15 cellular contexts compared by ENCODE assay signal in the genomic region with DNA sequence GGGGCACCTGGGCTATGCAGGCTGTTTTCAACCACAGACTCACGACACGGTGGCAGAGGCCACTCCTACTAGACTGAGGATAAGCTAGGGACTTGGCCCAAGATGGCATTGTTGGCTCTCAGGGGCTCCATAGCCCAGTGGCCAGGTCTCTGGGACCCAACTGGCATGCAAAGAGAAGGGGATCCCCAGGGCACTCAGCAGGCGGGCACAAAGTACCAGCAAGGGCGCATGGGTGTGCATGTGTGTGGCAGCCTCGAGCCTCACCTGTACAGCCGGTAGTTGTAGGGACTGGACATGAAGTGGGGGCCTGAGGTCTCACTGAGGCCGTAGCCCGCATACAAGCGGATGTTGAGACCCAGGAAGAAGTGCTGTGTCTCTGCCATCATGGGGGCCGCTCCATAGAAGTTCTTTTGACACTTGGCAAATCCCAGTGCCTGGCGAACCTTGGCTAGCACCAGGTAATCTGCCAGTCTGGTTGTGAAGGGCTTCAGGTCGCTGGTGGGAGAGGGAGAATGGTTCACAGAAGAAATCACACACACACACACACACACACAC. TPM values are rescaled to one million over a fixed set of nuclear protein-coding genes. Genes with fewer than 3 reads are reported as not detected.
DNase-seq lines count a peak whose midpoint lies in the region; ATAC-seq and TF ChIP-seq lines count a peak whose summit lies in the region.
"Had no signal": no experiment of that assay in that cellular context is flagged by ENCODE, and none has a peak within 500 bp of the region (broad histone marks: within the 10 kb centered on the region; RNA-seq: fewer than 3 reads in every experiment).

No MANE protein-coding gene starts in this region.

- CTCF ChIA-PET in activated CD4-positive, alpha-beta memory T cell treated with anti-CD3 and anti-CD28 coated beads, Interleukin-2, amount 10 ng/mL, durations not matched to agents 7 days and 5 days (lab: Charles Lee): interaction anchor here (0.6 to 3.5 kb wide), 5 partner anchors 16 to 74 kb away, joined by 4 to 17 read pairs (median 6); partner anchors contain the start of gene CIB2
- CTCF ChIA-PET in activated CD4-positive, alpha-beta memory T cell treated with anti-CD3 and anti-CD28 coated beads for 36 hours (lab: Charles Lee): interaction anchor here (0.6 to 3.6 kb wide), 5 partner anchors 16 to 67 kb away, joined by 3 to 40 read pairs (median 9); no protein-coding TSS in a partner anchor

- no peak for TF ChIP-seq POLR2A in lower leg skin (IDR thresholded peaks at IDR 0.05)

- no peak overlapping the region for H3K4me3 ChIP-seq in lower leg skin (ENCODE audit: low read depth, poor library complexity, severe bottlenecking)
- H3K4me3 ChIP-seq: A549, BLaER1, GM12878 had no signal

- ATAC-seq in left colon: no peak
- ATAC-seq: A549, GM12878 had no signal

- no peak overlapping the region for H3K27ac Mint-ChIP-seq in activated CD4-positive, alpha-beta memory T cell treated with anti-CD3 and anti-CD28 coated beads, Interleukin-2, amount 10 ng/mL, durations not matched to agents 7 days and 5 days
- no peak overlapping the region for H3K27ac Mint-ChIP-seq in activated CD4-positive, alpha-beta memory T cell treated with anti-CD3 and anti-CD28 coated beads for 36 hours
- H3K27ac Mint-ChIP-seq in type B pancreatic cell: no peak overlapping the region
- H3K27ac Mint-ChIP-seq: CD14-positive monocyte; CD4-positive, alpha-beta memory T cell had no signal

- no peaks in the 10 kb centered on the region for H3K27me3 Mint-ChIP-seq in activated CD4-positive, alpha-beta memory T cell treated with anti-CD3 and anti-CD28 coated beads, Interleukin-2, amount 10 ng/mL, durations not matched to agents 7 days and 5 days
- H3K27me3 Mint-ChIP-seq in activated CD4-positive, alpha-beta memory T cell treated with anti-CD3 and anti-CD28 coated beads for 36 hours: no peaks in the 10 kb centered on the region
- H3K27me3 Mint-ChIP-seq in type B pancreatic cell: peaks cover 2% of the 10 kb centered on the region

- peaks cover 6% of the 10 kb centered on the region for H3K4me1 Mint-ChIP-seq in activated CD4-positive, alpha-beta memory T cell treated with anti-CD3 and anti-CD28 coated beads, Interleukin-2, amount 10 ng/mL, durations not matched to agents 7 days and 5 days
- H3K4me1 Mint-ChIP-seq in activated CD4-positive, alpha-beta memory T cell treated with anti-CD3 and anti-CD28 coated beads for 36 hours (ENCODE audit: low read depth): peaks cover 3% of the 10 kb centered on the region
- no peaks in the 10 kb centered on the region for H3K4me1 Mint-ChIP-seq in type B pancreatic cell (ENCODE audit: unreplicated experiment)

- POLR2A ChIA-PET in activated CD4-positive, alpha-beta memory T cell treated with anti-CD3 and anti-CD28 coated beads, Interleukin-2, amount 10 ng/mL, durations not matched to agents 7 days and 5 days (lab: Charles Lee): no interaction called here
- POLR2A ChIA-PET in activated CD4-positive, alpha-beta memory T cell treated with anti-CD3 and anti-CD28 coated beads for 36 hours (lab: Charles Lee): no interaction called here

- in situ Hi-C loops in ACHN (cut with HindIII; ENCODE audit: low pct_ligation_motif_present, low pct_unique_long_range_greater_than_20kb, low sequenced_read_pairs): no loop called here

- 89 to 95% methylated on average over 10 to 12 of the region's 12 CpGs for WGBS in lower leg skin, 2 donors

- no peak overlapping the region for H3K4me3 Mint-ChIP-seq in activated CD4-positive, alpha-beta memory T cell treated with anti-CD3 and anti-CD28 coated beads, Interleukin-2, amount 10 ng/mL, durations not matched to agents 7 days and 5 days
- H3K4me3 Mint-ChIP-seq in activated CD4-positive, alpha-beta memory T cell treated with anti-CD3 and anti-CD28 coated beads for 36 hours: no peak overlapping the region
- no peak overlapping the region for H3K4me3 Mint-ChIP-seq in type B pancreatic cell
- H3K4me3 Mint-ChIP-seq: CD14-positive monocyte; CD4-positive, alpha-beta memory T cell had no signal

- DNase-seq in activated CD4-positive, alpha-beta memory T cell treated with anti-CD3 and anti-CD28 coated beads, Interleukin-2, amount 10 ng/mL, durations not matched to agents 7 days and 5 days: peak; percentile 14
- DNase-seq in activated CD4-positive, alpha-beta memory T cell treated with anti-CD3 and anti-CD28 coated beads for 36 hours: no peak
- peak; percentile 10 to 62 for DNase-seq in lower leg skin (ENCODE audit: low spot score in 2 of 2)
- DNase-seq in type B pancreatic cell (ENCODE audit: extremely low spot score, unreplicated experiment): peak; percentile 55
- no peak for DNase-seq in ACHN
- no peak for DNase-seq in left colon
- no peak for DNase-seq in DMS 273 treated with DMSO at 0.1 percent for 48 hours (lab: John Stamatoyannopoulos, UW)
- DNase-seq: CD4-positive, alpha-beta memory T cell; DMS79 treated with DMSO at 0.1 percent for 48 hours; GF-D8; HCEC 1CT had no signal

- TF ChIP-seq CTCF in lower leg skin (IDR thresholded peaks at IDR 0.05) (no peak), type B pancreatic cell (conservative IDR thresholded peaks at IDR 0.05) (no peak)

- intact Hi-C loops in activated CD4-positive, alpha-beta memory T cell treated with anti-CD3 and anti-CD28 coated beads for 36 hours (cut with micrococcal nuclease): no loop called here
- intact Hi-C loops in lower leg skin (cut with DNase I; ENCODE audit: low total_unique reads) (no loop called here), left colon (cut with DNase I, micrococcal nuclease) (loop anchor here in 1 of 2 donors (5.0 kb wide), 1 partner anchor 63 kb away; no protein-coding TSS in a partner anchor)

- H3K9me3 Mint-ChIP-seq in activated CD4-positive, alpha-beta memory T cell treated with anti-CD3 and anti-CD28 coated beads, Interleukin-2, amount 10 ng/mL, durations not matched to agents 7 days and 5 days: no peaks in the 10 kb centered on the region
- H3K9me3 Mint-ChIP-seq in activated CD4-positive, alpha-beta memory T cell treated with anti-CD3 and anti-CD28 coated beads for 36 hours: no peaks in the 10 kb centered on the region
- no peaks in the 10 kb centered on the region for H3K9me3 Mint-ChIP-seq in type B pancreatic cell
- H3K9me3 Mint-ChIP-seq: CD14-positive monocyte; CD4-positive, alpha-beta memory T cell had no signal

- H3K36me3 Mint-ChIP-seq in activated CD4-positive, alpha-beta memory T cell treated with anti-CD3 and anti-CD28 coated beads, Interleukin-2, amount 10 ng/mL, durations not matched to agents 7 days and 5 days (ENCODE audit: low read depth): no peaks in the 10 kb centered on the region
- H3K36me3 Mint-ChIP-seq in activated CD4-positive, alpha-beta memory T cell treated with anti-CD3 and anti-CD28 coated beads for 36 hours: no peaks in the 10 kb centered on the region
- no peaks in the 10 kb centered on the region for H3K36me3 Mint-ChIP-seq in type B pancreatic cell
- H3K36me3 Mint-ChIP-seq: CD4-positive, alpha-beta memory T cell had no signal

RNA-seq across cellular contexts. Expression of gene IDH3A, which starts 30.2 kb away (rescaled TPM):
- total RNA-seq in activated CD4-positive, alpha-beta memory T cell treated with anti-CD3 and anti-CD28 coated beads, Interleukin-2, amount 10 ng/mL, durations not matched to agents 7 days and 5 days: 10 to 100 TPM; 73.5 to 85.0 TPM
- 100 to 1,000 TPM; 106 to 111 TPM for total RNA-seq in activated CD4-positive, alpha-beta memory T cell treated with anti-CD3 and anti-CD28 coated beads for 36 hours
- total RNA-seq in lower leg skin (10 to 100 TPM; 51.0 to 77.2 (median 60.8) TPM), type B pancreatic cell (ENCODE audit: low replicate concordance) (66.5 and 93.6 TPM in 2 replicates), left colon (100 to 1,000 TPM; 176 to 247 TPM)

RNA-seq across cellular contexts. Expression of gene CIB2, which starts 48.1 kb away (rescaled TPM):
- total RNA-seq in activated CD4-positive, alpha-beta memory T cell treated with anti-CD3 and anti-CD28 coated beads, Interleukin-2, amount 10 ng/mL, durations not matched to agents 7 days and 5 days: 1 to 10 TPM in 1 of 2 experiments, under 1 TPM in 1; 0.91 to 1.1 TPM
- 1 to 10 TPM; 2.0 to 2.2 TPM for total RNA-seq in activated CD4-positive, alpha-beta memory T cell treated with anti-CD3 and anti-CD28 coated beads for 36 hours
- 10 to 100 TPM in 2 of 4 donors, 1 to 10 TPM in 2; 6.6 to 16.2 (median 10.9) TPM for total RNA-seq in lower leg skin
- total RNA-seq in type B pancreatic cell (ENCODE audit: low replicate concordance): 15.7 and 20.1 TPM in 2 replicates
- total RNA-seq in left colon: 10 to 100 TPM; 12.0 to 19.7 TPM

RNA-seq across cellular contexts. Expression of gene ACSBG1, which starts 55.0 kb away (rescaled TPM):
- total RNA-seq in activated CD4-positive, alpha-beta memory T cell treated with anti-CD3 and anti-CD28 coated beads, Interleukin-2, amount 10 ng/mL, durations not matched to agents 7 days and 5 days: not detected
- under 1 TPM in 1 of 2 experiments, not detected in 1; 0.26 TPM for total RNA-seq in activated CD4-positive, alpha-beta memory T cell treated with anti-CD3 and anti-CD28 coated beads for 36 hours
- total RNA-seq in lower leg skin: 100 to 1,000 TPM in 1 of 4 donors, 10 to 100 TPM in 3; 75.9 to 131 (median 92.8) TPM
- total RNA-seq in type B pancreatic cell (ENCODE audit: low replicate concordance): 0.71 TPM in 1 of 2 replicates, not detected in the other
- total RNA-seq in left colon: under 1 TPM; 0.45 to 0.58 TPM
- total RNA-seq: CD4-positive, alpha-beta memory T cell had no signal

Comparison
In these comparisons a context has a peak if more than half of its experiments do, and no peak if none do; other contexts are left out.
1. DNase-seq: peak in activated CD4-positive, alpha-beta memory T cell treated with anti-CD3 and anti-CD28 coated beads, Interleukin-2, amount 10 ng/mL, durations not matched to agents 7 days and 5 days (single experiment), lower leg skin (2 of 2) and type B pancreatic cell (single experiment); none in activated CD4-positive, alpha-beta memory T cell treated with anti-CD3 and anti-CD28 coated beads for 36 hours (single experiment), ACHN (single experiment), left colon (0 of 2) and DMS 273 treated with DMSO at 0.1 percent for 48 hours (single experiment).
2. RNA of gene ACSBG1, which starts 55.0 kb away (total RNA-seq): 75.9 to 131 TPM in lower leg skin; 0.45 to 0.58 TPM in left colon, 0.71 TPM in type B pancreatic cell, 0.26 TPM in activated CD4-positive, alpha-beta memory T cell treated with anti-CD3 and anti-CD28 coated beads for 36 hours and not detected in activated CD4-positive, alpha-beta memory T cell treated with anti-CD3 and anti-CD28 coated beads, Interleukin-2, amount 10 ng/mL, durations not matched to agents 7 days and 5 days; every median in the first group is over 10 times any median in the second.